ENCODE assay signal across 32 cellular contexts in the genomic region with DNA sequence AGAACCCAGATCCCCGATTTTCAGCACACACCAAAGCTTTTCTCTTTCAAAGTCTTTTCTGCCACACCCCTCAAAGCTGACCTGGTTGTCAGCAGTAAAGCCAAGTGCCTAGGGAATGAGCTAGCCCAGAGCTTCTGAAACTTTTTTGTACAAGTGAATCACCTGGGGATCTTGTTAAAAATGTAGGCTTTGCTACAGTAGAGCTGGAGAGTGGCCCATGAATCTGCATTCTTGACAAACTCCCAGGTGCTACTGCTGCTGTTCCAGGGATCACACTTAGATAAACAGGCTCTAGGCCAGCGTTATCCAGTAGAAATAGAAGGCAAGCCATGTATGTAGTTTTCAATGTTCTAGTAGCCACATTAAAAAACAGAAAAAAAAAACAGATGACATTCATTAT. TPM values are rescaled to one million over a fixed set of nuclear protein-coding genes. Genes with fewer than 3 reads are reported as not detected.
"Had no signal": no experiment of that assay in that cellular context is flagged by ENCODE, and none has a peak within 500 bp of the region (broad histone marks: within the 10 kb centered on the region; RNA-seq: fewer than 3 reads in every experiment).

No MANE protein-coding gene starts in this region.

- H3K9me3 ChIP-seq: adrenal gland, body of pancreas, breast epithelium had no signal

- DNase-seq: activated B cell treated with CpG ODN at 0.5 μM for 24 hours; activated CD4-positive, alpha-beta memory T cell treated with anti-CD3 and anti-CD28 coated beads for 36 hours; activated CD4-positive, alpha-beta T cell treated with anti-CD3 and anti-CD28 coated beads for 4 hours; activated CD4-positive, alpha-beta T cell treated with anti-CD3 and anti-CD28 coated beads, Interleukin-2, amount 10 ng/mL, durations not matched to agents 24 days and 14 days; activated CD4-positive, alpha-beta T cell treated with anti-CD3 and anti-CD28 coated beads, Interleukin-2, amount 50 U/mL, for 1 hour; activated CD4-positive, alpha-beta T cell treated with anti-CD3 and anti-CD28 coated beads, Interleukin-2, amount 50 U/mL, for 4 hours; activated CD4-positive, CD25-positive, alpha-beta regulatory T cell treated with anti-CD3 and anti-CD28 coated beads, Interleukin-2, amount 50 U/mL, for 72 hours; activated CD8-positive, alpha-beta memory T cell treated with anti-CD3 and anti-CD28 coated beads, Interleukin-2, amount 50 U/mL, for 4 hours; activated CD8-positive, alpha-beta T cell treated with anti-CD3 and anti-CD28 coated beads for 36 hours; activated effector memory CD4-positive, alpha-beta T cell treated with anti-CD3 and anti-CD28 coated beads, Interleukin-2, amount 50 U/mL, for 16 hours; activated gamma-delta T cell treated with Interleukin-2 at 50 U/mL for 16 hours; activated naive CD4-positive, alpha-beta T cell; activated naive CD4-positive, alpha-beta T cell treated with anti-CD3 and anti-CD28 coated beads for 36 hours; activated naive CD4-positive, alpha-beta T cell treated with anti-CD3 and anti-CD28 coated beads, Interleukin-2, amount 50 U/mL, for 16 hours; activated naive CD8-positive, alpha-beta T cell treated with anti-CD3 and anti-CD28 coated beads for 36 hours; activated T-cell treated with anti-CD3 and anti-CD28 coated beads for 4 hours; activated T-cell treated with anti-CD3 and anti-CD28 coated beads, Interleukin-2, amount 50 U/mL, for 1 hour; activated T-cell treated with anti-CD3 and anti-CD28 coated beads, Interleukin-2, amount 50 U/mL, for 4 hours; activated T-cell treated with anti-CD3 and anti-CD28 coated beads, Interleukin-2, amount 50 U/mL, for 72 hours; adrenal gland; amniotic stem cell; aorta; body of pancreas; brain microvascular endothelial cell; caudate nucleus; T-helper 1 cell; T-helper 2 cell; T-helper 9 cell had no signal

- H3K36me3 ChIP-seq: adrenal gland, brain microvascular endothelial cell, breast epithelium had no signal

- ATAC-seq: activated CD8-positive, alpha-beta T cell treated with anti-CD3 and anti-CD28 coated beads for 36 hours; activated naive CD4-positive, alpha-beta T cell treated with anti-CD3 and anti-CD28 coated beads, Interleukin-2, amount 50 U/mL, for 72 hours; activated T-cell treated with anti-CD3 and anti-CD28 coated beads, Interleukin-2, amount 50 U/mL, for 4 hours; activated T-cell treated with anti-CD3 and anti-CD28 coated beads, Interleukin-2, amount 50 U/mL, for 72 hours; activated T-helper 17 cell treated with anti-CD3 and anti-CD28 coated beads, Interleukin-2, amount 50 U/mL, for 72 hours; body of pancreas had no signal

- H3K4me3 ChIP-seq: adrenal gland, body of pancreas, breast epithelium had no signal

- H3K27ac ChIP-seq: adrenal gland, body of pancreas, brain microvascular endothelial cell, breast epithelium, VCaP had no signal

- H3K27me3 ChIP-seq: adrenal gland, body of pancreas, brain microvascular endothelial cell, breast epithelium had no signal

- H3K4me1 ChIP-seq: adrenal gland, body of pancreas, breast epithelium had no signal

RNA-seq across cellular contexts. Expression of gene NAV2, which starts 21.8 kb away (rescaled TPM):
- total RNA-seq: activated CD4-positive, alpha-beta T cell treated with anti-CD3 and anti-CD28 coated beads, Interleukin-2, amount 10 ng/mL, durations not matched to agents 24 days and 14 days had no signal
